ENCODE assay signal across 1 cellular context in the genomic region with DNA sequence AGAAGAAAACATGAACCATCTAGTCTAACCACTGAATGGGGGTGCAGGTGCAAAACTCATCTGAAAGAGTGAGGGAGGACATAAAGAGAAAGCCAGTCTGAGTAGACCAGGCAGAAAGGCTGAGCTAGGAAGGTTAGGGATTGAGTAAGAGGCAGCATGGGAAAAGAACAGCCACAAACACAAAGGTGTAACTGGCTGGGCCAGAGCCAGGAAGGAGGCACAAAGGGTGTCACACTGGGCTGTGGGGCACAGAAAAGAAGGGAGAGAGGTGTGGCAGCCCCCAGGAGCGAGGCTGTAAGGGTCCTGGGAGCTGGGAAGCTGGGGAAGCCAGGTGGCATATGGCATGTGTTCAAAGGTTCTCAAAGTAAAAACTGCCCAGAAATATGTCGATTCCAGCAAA.
TF ChIP-seq lines count a peak whose summit lies in the region.

No MANE protein-coding gene starts in this region.

TF ChIP-seq in WTC11, 78 proteins besides CTCF, POLR2A, EP300 and RAD21 (continued from another document):
- TF ChIP-seq, protein P1, sequence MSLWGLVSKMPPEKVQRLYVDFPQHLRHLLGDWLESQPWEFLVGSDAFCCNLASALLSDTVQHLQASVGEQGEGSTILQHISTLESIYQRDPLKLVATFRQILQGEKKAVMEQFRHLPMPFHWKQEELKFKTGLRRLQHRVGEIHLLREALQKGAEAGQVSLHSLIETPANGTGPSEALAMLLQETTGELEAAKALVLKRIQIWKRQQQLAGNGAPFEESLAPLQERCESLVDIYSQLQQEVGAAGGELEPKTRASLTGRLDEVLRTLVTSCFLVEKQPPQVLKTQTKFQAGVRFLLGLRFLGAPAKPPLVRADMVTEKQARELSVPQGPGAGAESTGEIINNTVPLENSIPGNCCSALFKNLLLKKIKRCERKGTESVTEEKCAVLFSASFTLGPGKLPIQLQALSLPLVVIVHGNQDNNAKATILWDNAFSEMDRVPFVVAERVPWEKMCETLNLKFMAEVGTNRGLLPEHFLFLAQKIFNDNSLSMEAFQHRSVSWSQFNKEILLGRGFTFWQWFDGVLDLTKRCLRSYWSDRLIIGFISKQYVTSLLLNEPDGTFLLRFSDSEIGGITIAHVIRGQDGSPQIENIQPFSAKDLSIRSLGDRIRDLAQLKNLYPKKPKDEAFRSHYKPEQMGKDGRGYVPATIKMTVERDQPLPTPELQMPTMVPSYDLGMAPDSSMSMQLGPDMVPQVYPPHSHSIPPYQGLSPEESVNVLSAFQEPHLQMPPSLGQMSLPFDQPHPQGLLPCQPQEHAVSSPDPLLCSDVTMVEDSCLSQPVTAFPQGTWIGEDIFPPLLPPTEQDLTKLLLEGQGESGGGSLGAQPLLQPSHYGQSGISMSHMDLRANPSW (CRISPR knock-in tag; conservative IDR thresholded peaks at IDR 0.05; ENCODE audit: low read depth) = no peak
TF ChIP-seq in WTC11: peak in this region for 0.
